Comparison of ENCODE assay signal across 10 cellular contexts in the genomic region with DNA sequence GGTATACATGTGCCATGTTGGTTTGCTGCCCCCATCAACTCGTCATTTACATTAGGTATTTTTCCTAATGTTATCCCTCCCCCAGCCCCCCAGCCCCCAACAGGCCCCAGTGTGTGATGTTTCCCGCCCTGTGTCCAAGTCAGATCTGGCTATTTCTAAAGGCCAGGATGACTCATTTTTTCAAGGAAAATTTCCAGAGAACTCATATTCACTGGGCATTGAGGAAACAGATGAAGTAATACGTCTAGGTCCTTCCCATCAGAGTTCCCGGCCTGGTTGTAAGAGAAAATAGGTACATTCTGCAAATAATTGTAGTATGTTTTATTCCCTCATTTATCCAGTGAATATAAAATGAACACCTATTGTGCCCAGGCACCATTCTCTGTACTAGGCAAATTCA.
"Had no signal": no experiment of that assay in that cellular context is flagged by ENCODE, and none has a peak within 500 bp of the region (broad histone marks: within the 10 kb centered on the region; RNA-seq: fewer than 3 reads in every experiment).

No MANE protein-coding gene starts in this region.

- H3K9me3 ChIP-seq: lower lobe of right lung had no signal

- DNase-seq: activated CD8-positive, alpha-beta memory T cell treated with anti-CD3 and anti-CD28 coated beads, Interleukin-2, amount 10 ng/mL, durations not matched to agents 7 days and 5 days; activated naive CD8-positive, alpha-beta T cell treated with anti-CD3 and anti-CD28 coated beads, Interleukin-2, amount 10 ng/mL, durations not matched to agents 7 days and 5 days; anterior cingulate cortex; effector CD4-positive, alpha-beta T cell; lower lobe of right lung; midbrain; trophoblast cell had no signal

- H3K4me1 ChIP-seq: lower lobe of right lung had no signal

- H3K4me3 ChIP-seq: coronary artery, lower lobe of right lung had no signal

- H3K27ac ChIP-seq: coronary artery, lower lobe of right lung had no signal

- H3K36me3 ChIP-seq: lower lobe of right lung had no signal

- ATAC-seq: activated CD4-positive, CD25-positive, alpha-beta regulatory T cell treated with anti-CD3 and anti-CD28 coated beads, Interleukin-2, amount 50 U/mL, for 24 hours; activated CD8-positive, alpha-beta memory T cell treated with anti-CD3 and anti-CD28 coated beads, Interleukin-2, amount 10 ng/mL, durations not matched to agents 7 days and 5 days; lower lobe of right lung; stimulated activated memory B cell treated with anti-CD40 and anti-IgM and Interleukin-4, amounts not matched to agents 10 μg/mL and 1 μg/mL and 100 μg/mL, for 72 hours had no signal
